In genomic region chr2:172555272-172555521, GRCh38 we compare ENCODE assay signal across 8 cellular contexts. TPM values are rescaled to one million over a fixed set of nuclear protein-coding genes. Genes with fewer than 3 reads are reported as not detected.
DNase-seq lines count a peak whose midpoint lies in the region; ATAC-seq and TF ChIP-seq lines count a peak whose summit lies in the region.

No MANE protein-coding gene starts in this region.

- CTCF ChIA-PET in Panc1 (lab: Charles Lee): no interaction called here

- no TSS peak for BruUV-seq in Panc1 (replicated peaks; lab: Mats Ljungman, UMichigan)

- H3K9ac ChIP-seq in skeletal muscle tissue (ENCODE audit: low read depth in 1 of 3, low read length in 3 of 3): peak overlapping the region; percentile 55 to 87 (median 75)

- no peak for TF ChIP-seq CTCF in Panc1 (IDR thresholded peaks at IDR 0.05)
- TF ChIP-seq CTCF in fibroblast of mammary gland (conservative IDR thresholded peaks at IDR 0.05; ENCODE audit: control insufficient read depth, insufficient read depth, low read depth, low read length): no peak

- H3K4me3 Mint-ChIP-seq in activated CD4-positive, alpha-beta T cell treated with anti-CD3 and anti-CD28 coated beads, Interleukin-2, amount 10 ng/mL, durations not matched to agents 24 days and 14 days: peak overlapping the region; percentile 91

- ATAC-seq in Panc1 (no peak), GM19463 (IDR thresholded peaks at IDR 0.05; ENCODE audit: unreplicated experiment) (no peak)

- peaks cover 57% of the 10 kb centered on the region for H3K4me1 Mint-ChIP-seq in activated CD4-positive, alpha-beta T cell treated with anti-CD3 and anti-CD28 coated beads, Interleukin-2, amount 10 ng/mL, durations not matched to agents 24 days and 14 days

- peak overlapping the region; percentile 97 for H3K27ac Mint-ChIP-seq in activated CD4-positive, alpha-beta T cell treated with anti-CD3 and anti-CD28 coated beads, Interleukin-2, amount 10 ng/mL, durations not matched to agents 24 days and 14 days

- H3K4me1 ChIP-seq in Panc1 (ENCODE audit: control insufficient read depth, insufficient read depth, low read length) (peaks cover 23% of the 10 kb centered on the region), skeletal muscle tissue (ENCODE audit: control insufficient read depth in 3 of 3, insufficient read depth in 3 of 3, low read length in 3 of 3) (peaks cover 5 to 14% (median 9%) of the 10 kb centered on the region in 3 donors)

- intact Hi-C loops in activated CD4-positive, alpha-beta T cell treated with anti-CD3 and anti-CD28 coated beads, Interleukin-2, amount 10 ng/mL, durations not matched to agents 24 days and 14 days (cut with micrococcal nuclease): loop anchor here (1.0 to 10.0 kb wide), 8 partner anchors 558 to 1840 kb away; partner anchors contain the start of genes CDCA7, DCAF17, DYNC1I2 and HAT1
- intact Hi-C loops in Panc1 (cut with micrococcal nuclease; ENCODE audit: unreplicated experiment): no loop called here

- in situ Hi-C loops in Panc1 (cut with HindIII; ENCODE audit: low pct_unique_long_range_greater_than_20kb, low sequenced_read_pairs): no loop called here

- POLR2A ChIA-PET in Panc1 (lab: Charles Lee): no interaction called here

- H3K27ac ChIP-seq in Panc1 (ENCODE audit: low read length) (peak overlapping the region; percentile 87), skeletal muscle tissue (ENCODE audit: low read depth, low read length) (peak overlapping the region; percentile 87)

- no peaks in the 10 kb centered on the region for H3K27me3 Mint-ChIP-seq in activated CD4-positive, alpha-beta T cell treated with anti-CD3 and anti-CD28 coated beads, Interleukin-2, amount 10 ng/mL, durations not matched to agents 24 days and 14 days

- H3K9me3 ChIP-seq in Panc1 (ENCODE audit: control insufficient read depth, insufficient read depth, low read depth, low read length) (no peaks in the 10 kb centered on the region), skeletal muscle tissue (ENCODE audit: control insufficient read depth in 3 of 3, low read length in 3 of 3) (no peaks in the 10 kb centered on the region)

- H3K36me3 ChIP-seq in Panc1 (ENCODE audit: control insufficient read depth, insufficient read depth, low read length): no peaks in the 10 kb centered on the region; the same call in 1 of the 2 replicates
- no peaks in the 10 kb centered on the region for H3K36me3 ChIP-seq in skeletal muscle tissue (ENCODE audit: control insufficient read depth in 3 of 3, insufficient read depth in 3 of 3, low read length in 3 of 3)

- no peaks in the 10 kb centered on the region for H3K9me3 Mint-ChIP-seq in activated CD4-positive, alpha-beta T cell treated with anti-CD3 and anti-CD28 coated beads, Interleukin-2, amount 10 ng/mL, durations not matched to agents 24 days and 14 days

- H3K4me3 ChIP-seq in Panc1 (ENCODE audit: low read depth in 2 of 2, low read length in 2 of 2) (peak overlapping the region; percentile 85 to 91), fibroblast of mammary gland (ENCODE audit: control insufficient read depth, low read depth, low read length) (peak overlapping the region; percentile 75), skeletal muscle tissue (ENCODE audit: low read length in 3 of 3) (peak overlapping the region; percentile 92 to 94 (median 94))

- peaks cover 35% of the 10 kb centered on the region for H3K36me3 Mint-ChIP-seq in activated CD4-positive, alpha-beta T cell treated with anti-CD3 and anti-CD28 coated beads, Interleukin-2, amount 10 ng/mL, durations not matched to agents 24 days and 14 days (ENCODE audit: low read depth)

- DNase-seq in activated CD4-positive, alpha-beta T cell treated with anti-CD3 and anti-CD28 coated beads, Interleukin-2, amount 10 ng/mL, durations not matched to agents 24 days and 14 days: no peak
- DNase-seq in activated CD4-positive, alpha-beta T cell treated with anti-CD3 and anti-CD28 coated beads, Interleukin-2, amount 50 U/mL, for 4 hours: no peak
- DNase-seq in Panc1 (ENCODE audit: low read depth, low spot score) (no peak), fibroblast of mammary gland (ENCODE audit: low read depth) (no peak), dedifferentiated amniotic fluid mesenchymal stem cell (ENCODE audit: extremely low spot score) (no peak), NCI-H524 (lab: John Stamatoyannopoulos, UW) (no peak)

- H3K27me3 ChIP-seq in Panc1 (ENCODE audit: control insufficient read depth, insufficient read depth, low read length) (no peaks in the 10 kb centered on the region), skeletal muscle tissue (ENCODE audit: control insufficient read depth in 3 of 3, insufficient read depth in 3 of 3, low read length in 3 of 3) (no peaks in the 10 kb centered on the region)

RNA-seq across cellular contexts. Expression of gene PDK1, which starts 0.7 kb away (rescaled TPM):
- 42.6 and 46.9 TPM in 2 replicates for total RNA-seq in activated CD4-positive, alpha-beta T cell treated with anti-CD3 and anti-CD28 coated beads, Interleukin-2, amount 10 ng/mL, durations not matched to agents 24 days and 14 days
- 11.7 TPM for total RNA-seq in Panc1 (2021; ENCODE audit: unreplicated experiment)
- polyA plus RNA-seq in Panc1 (2012; ENCODE audit: insufficient read length): 6.6 TPM
- 9.4 TPM for total RNA-seq in skeletal muscle tissue
